ENCODE assay signal across 20 cellular contexts in genomic region chr2:236641051-236641450, GRCh38.
A peak's percentile ranks its signal among the peaks of the same experiment; 100 is the strongest.
DNase-seq lines count a peak whose midpoint lies in the region; ATAC-seq and TF ChIP-seq lines count a peak whose summit lies in the region.
"Had no signal": no experiment of that assay in that cellular context is flagged by ENCODE, and none has a peak within 500 bp of the region (broad histone marks: within the 10 kb centered on the region; RNA-seq: fewer than 3 reads in every experiment).

No MANE protein-coding gene starts in this region.

- peaks cover 16% of the 10 kb centered on the region for H3K27me3 Mint-ChIP-seq in activated CD4-positive, alpha-beta memory T cell treated with anti-CD3 and anti-CD28 coated beads, Interleukin-2, amount 10 ng/mL, durations not matched to agents 7 days and 5 days
- peaks cover 9% of the 10 kb centered on the region for H3K27me3 Mint-ChIP-seq in activated CD4-positive, alpha-beta memory T cell treated with anti-CD3 and anti-CD28 coated beads for 36 hours

- POLR2A ChIA-PET in activated CD4-positive, alpha-beta memory T cell treated with anti-CD3 and anti-CD28 coated beads, Interleukin-2, amount 10 ng/mL, durations not matched to agents 7 days and 5 days (lab: Charles Lee), result no interaction called here
- POLR2A ChIA-PET in activated CD4-positive, alpha-beta memory T cell treated with anti-CD3 and anti-CD28 coated beads for 36 hours (lab: Charles Lee), result no interaction called here

- no peaks in the 10 kb centered on the region for H3K9me3 ChIP-seq in Peyer's patch
- H3K9me3 ChIP-seq in skeletal muscle tissue (ENCODE audit: control insufficient read depth in 3 of 3, low read length in 3 of 3), result peaks cover 3 to 14% (median 9%) of the 10 kb centered on the region in 3 donors
- H3K9me3 ChIP-seq in left lung, result peaks cover 0 to 15% of the 10 kb centered on the region in 2 donors
- H3K9me3 ChIP-seq: BE2C had no signal

- no peak overlapping the region for H3K27ac ChIP-seq in Peyer's patch
- H3K27ac ChIP-seq in skeletal muscle tissue (ENCODE audit: low read depth, low read length), result peak overlapping the region; percentile 79
- no peak overlapping the region for H3K27ac ChIP-seq in left lung
- H3K27ac ChIP-seq in substantia nigra (ENCODE audit: low read depth, low read length, poor library complexity, severe bottlenecking), result no peak overlapping the region
- H3K27ac ChIP-seq: 22Rv1 had no signal

- no peak overlapping the region for H3K4me3 Mint-ChIP-seq in activated CD4-positive, alpha-beta memory T cell treated with anti-CD3 and anti-CD28 coated beads, Interleukin-2, amount 10 ng/mL, durations not matched to agents 7 days and 5 days
- no peak overlapping the region for H3K4me3 Mint-ChIP-seq in activated CD4-positive, alpha-beta memory T cell treated with anti-CD3 and anti-CD28 coated beads for 36 hours
- H3K4me3 Mint-ChIP-seq: CD4-positive, alpha-beta memory T cell had no signal

- no peak for ATAC-seq in left lung

- no peak overlapping the region for H3K27ac Mint-ChIP-seq in activated CD4-positive, alpha-beta memory T cell treated with anti-CD3 and anti-CD28 coated beads, Interleukin-2, amount 10 ng/mL, durations not matched to agents 7 days and 5 days
- H3K27ac Mint-ChIP-seq in activated CD4-positive, alpha-beta memory T cell treated with anti-CD3 and anti-CD28 coated beads for 36 hours, result no peak overlapping the region
- H3K27ac Mint-ChIP-seq: CD4-positive, alpha-beta memory T cell had no signal

- DNase-seq in activated CD4-positive, alpha-beta memory T cell treated with anti-CD3 and anti-CD28 coated beads, Interleukin-2, amount 10 ng/mL, durations not matched to agents 7 days and 5 days, result peak; percentile 3
- no peak for DNase-seq in activated CD4-positive, alpha-beta memory T cell treated with anti-CD3 and anti-CD28 coated beads for 36 hours
- DNase-seq in Peyer's patch (peak in 2 of 3 donors; percentile 41), mesenteric fat pad (ENCODE audit: low spot score) (peak; percentile 77), putamen (ENCODE audit: low spot score) (no peak), left lung (no peak), substantia nigra (lab: John Stamatoyannopoulos, UW) (no peak)
- DNase-seq: BE2C; Calu3; CD4-positive, alpha-beta memory T cell; DMS79; H7; Karpas-422; MM.1S; NCI-H187; NCI-H446; NCI-H748 treated with DMSO at 0.1 percent for 48 hours; OCI-M1 had no signal

- H3K9ac ChIP-seq in skeletal muscle tissue (ENCODE audit: low read depth in 1 of 3, low read length in 3 of 3), result no peak overlapping the region

- H3K27me3 ChIP-seq in Peyer's patch (no peaks in the 10 kb centered on the region), skeletal muscle tissue (ENCODE audit: control insufficient read depth in 3 of 3, insufficient read depth in 3 of 3, low read length in 3 of 3) (peaks cover 0 to 3% (median 0%) of the 10 kb centered on the region in 3 donors), left lung (no peaks in the 10 kb centered on the region)

- peaks cover 5% of the 10 kb centered on the region for H3K9me3 Mint-ChIP-seq in activated CD4-positive, alpha-beta memory T cell treated with anti-CD3 and anti-CD28 coated beads, Interleukin-2, amount 10 ng/mL, durations not matched to agents 7 days and 5 days
- no peaks in the 10 kb centered on the region for H3K9me3 Mint-ChIP-seq in activated CD4-positive, alpha-beta memory T cell treated with anti-CD3 and anti-CD28 coated beads for 36 hours

- no peak for TF ChIP-seq POLR2A in Peyer's patch (IDR thresholded peaks at IDR 0.05)

- no peak overlapping the region for H3K4me3 ChIP-seq in Peyer's patch
- H3K4me3 ChIP-seq in skeletal muscle tissue (ENCODE audit: low read length in 3 of 3), result no peak overlapping the region
- no peak overlapping the region for H3K4me3 ChIP-seq in left lung

- no peaks in the 10 kb centered on the region for H3K4me1 Mint-ChIP-seq in activated CD4-positive, alpha-beta memory T cell treated with anti-CD3 and anti-CD28 coated beads, Interleukin-2, amount 10 ng/mL, durations not matched to agents 7 days and 5 days
- no peaks in the 10 kb centered on the region for H3K4me1 Mint-ChIP-seq in activated CD4-positive, alpha-beta memory T cell treated with anti-CD3 and anti-CD28 coated beads for 36 hours (ENCODE audit: low read depth)
- H3K4me1 Mint-ChIP-seq: CD4-positive, alpha-beta memory T cell had no signal

- H3K36me3 ChIP-seq in Peyer's patch, result no peaks in the 10 kb centered on the region
- H3K36me3 ChIP-seq in skeletal muscle tissue (ENCODE audit: control insufficient read depth in 3 of 3, insufficient read depth in 3 of 3, low read length in 3 of 3), result no peaks in the 10 kb centered on the region
- H3K36me3 ChIP-seq in left lung, result no peaks in the 10 kb centered on the region
- H3K36me3 ChIP-seq: BE2C had no signal

- H3K4me1 ChIP-seq in Peyer's patch (no peaks in the 10 kb centered on the region), skeletal muscle tissue (ENCODE audit: control insufficient read depth in 3 of 3, insufficient read depth in 3 of 3, low read length in 3 of 3) (peaks cover 6 to 15% (median 9%) of the 10 kb centered on the region in 3 donors), left lung (no peaks in the 10 kb centered on the region)
- H3K4me1 ChIP-seq: BE2C had no signal

- intact Hi-C loops in activated CD4-positive, alpha-beta memory T cell treated with anti-CD3 and anti-CD28 coated beads for 36 hours (cut with micrococcal nuclease), result no loop called here
- intact Hi-C loops in left lung (cut with DNase I), result no loop called here

- H3K36me3 Mint-ChIP-seq in activated CD4-positive, alpha-beta memory T cell treated with anti-CD3 and anti-CD28 coated beads, Interleukin-2, amount 10 ng/mL, durations not matched to agents 7 days and 5 days (ENCODE audit: low read depth), result no peaks in the 10 kb centered on the region
- no peaks in the 10 kb centered on the region for H3K36me3 Mint-ChIP-seq in activated CD4-positive, alpha-beta memory T cell treated with anti-CD3 and anti-CD28 coated beads for 36 hours
- H3K36me3 Mint-ChIP-seq: CD4-positive, alpha-beta memory T cell had no signal

- TF ChIP-seq CTCF in Peyer's patch (IDR thresholded peaks at IDR 0.05) (no peak), left lung (IDR thresholded peaks at IDR 0.05) (no peak)

- CTCF ChIA-PET in activated CD4-positive, alpha-beta memory T cell treated with anti-CD3 and anti-CD28 coated beads, Interleukin-2, amount 10 ng/mL, durations not matched to agents 7 days and 5 days (lab: Charles Lee), result no interaction called here
- CTCF ChIA-PET in activated CD4-positive, alpha-beta memory T cell treated with anti-CD3 and anti-CD28 coated beads for 36 hours (lab: Charles Lee), result no interaction called here

Comparison
In these comparisons a context has a peak if more than half of its experiments do, and no peak if none do; other contexts are left out.
1. DNase-seq: peak in activated CD4-positive, alpha-beta memory T cell treated with anti-CD3 and anti-CD28 coated beads, Interleukin-2, amount 10 ng/mL, durations not matched to agents 7 days and 5 days (single experiment), Peyer's patch (2 of 3) and mesenteric fat pad (single experiment); none in activated CD4-positive, alpha-beta memory T cell treated with anti-CD3 and anti-CD28 coated beads for 36 hours (single experiment), putamen (single experiment), left lung (0 of 2) and substantia nigra (0 of 49).